1 cellular context compared by ENCODE assay signal in the genomic region with DNA sequence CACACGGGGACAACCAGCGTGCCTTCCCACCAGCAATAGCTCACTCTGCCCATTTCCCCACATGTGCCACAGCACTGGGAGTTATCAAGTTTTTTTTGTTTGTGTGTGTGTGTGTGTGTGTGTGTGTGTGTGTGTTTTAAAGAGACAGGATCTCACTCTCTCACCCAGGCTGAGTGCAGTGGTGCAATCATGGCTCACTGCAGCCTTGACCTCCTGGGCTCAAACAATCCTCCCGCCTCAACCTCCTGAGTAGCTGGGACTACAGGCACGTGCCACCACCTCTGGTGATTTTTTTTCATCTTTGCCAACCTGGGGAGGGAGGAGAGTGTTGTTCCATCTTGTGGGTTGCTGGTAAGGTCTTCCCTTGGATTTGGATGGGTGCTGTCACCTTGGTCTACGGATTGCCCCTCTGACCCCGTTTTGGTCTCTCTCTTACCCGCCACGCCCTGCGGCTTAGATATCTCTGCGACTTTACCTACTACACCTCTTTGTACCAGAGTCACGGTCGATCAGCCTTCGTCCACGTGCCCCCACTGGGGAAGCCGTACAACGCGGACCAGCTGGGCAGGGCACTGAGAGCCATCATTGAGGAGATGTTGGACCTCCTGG.
TF ChIP-seq lines count a peak whose summit lies in the region.

No MANE protein-coding gene starts in this region.

TF ChIP-seq in HEK293, 187 proteins besides CTCF, POLR2A, EP300 and RAD21 (continued from another document):
- TF ChIP-seq, protein P1, sequence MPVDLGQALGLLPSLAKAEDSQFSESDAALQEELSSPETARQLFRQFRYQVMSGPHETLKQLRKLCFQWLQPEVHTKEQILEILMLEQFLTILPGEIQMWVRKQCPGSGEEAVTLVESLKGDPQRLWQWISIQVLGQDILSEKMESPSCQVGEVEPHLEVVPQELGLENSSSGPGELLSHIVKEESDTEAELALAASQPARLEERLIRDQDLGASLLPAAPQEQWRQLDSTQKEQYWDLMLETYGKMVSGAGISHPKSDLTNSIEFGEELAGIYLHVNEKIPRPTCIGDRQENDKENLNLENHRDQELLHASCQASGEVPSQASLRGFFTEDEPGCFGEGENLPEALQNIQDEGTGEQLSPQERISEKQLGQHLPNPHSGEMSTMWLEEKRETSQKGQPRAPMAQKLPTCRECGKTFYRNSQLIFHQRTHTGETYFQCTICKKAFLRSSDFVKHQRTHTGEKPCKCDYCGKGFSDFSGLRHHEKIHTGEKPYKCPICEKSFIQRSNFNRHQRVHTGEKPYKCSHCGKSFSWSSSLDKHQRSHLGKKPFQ (tag by site-specific recombination; IDR thresholded peaks at IDR 0.05): 0 out of 2 replicates have a peak, but pooled peaks have one; percentile 31
- no peak for TF ChIP-seq FEZF1 (tag by site-specific recombination; IDR thresholded peaks at IDR 0.05)
- peak; percentile 51 for TF ChIP-seq GLIS1 (tag by site-specific recombination; IDR thresholded peaks at IDR 0.05)
- peak; percentile 45; the same call in 1 of the 2 replicates for TF ChIP-seq SP7 (tag by site-specific recombination; IDR thresholded peaks at IDR 0.05)
- TF ChIP-seq KLF8 (tag by site-specific recombination; IDR thresholded peaks at IDR 0.05): no peak
- TF ChIP-seq ZBTB8A (tag by site-specific recombination; IDR thresholded peaks at IDR 0.05): peak; percentile 28; the same call in 1 of the 2 replicates
- TF ChIP-seq SCRT1 (tag by site-specific recombination; IDR thresholded peaks at IDR 0.05; ENCODE audit: borderline replicate concordance): 0 out of 2 replicates have a peak, but pooled peaks have one; percentile 24
- 0 out of 2 replicates have a peak, but pooled peaks have one; percentile 22 for TF ChIP-seq ZNF76 (tag by site-specific recombination; IDR thresholded peaks at IDR 0.05; ENCODE audit: borderline replicate concordance, low read depth)
- no peak for TF ChIP-seq ZSCAN23 (tag by site-specific recombination; IDR thresholded peaks at IDR 0.05)
- TF ChIP-seq, protein P2, sequence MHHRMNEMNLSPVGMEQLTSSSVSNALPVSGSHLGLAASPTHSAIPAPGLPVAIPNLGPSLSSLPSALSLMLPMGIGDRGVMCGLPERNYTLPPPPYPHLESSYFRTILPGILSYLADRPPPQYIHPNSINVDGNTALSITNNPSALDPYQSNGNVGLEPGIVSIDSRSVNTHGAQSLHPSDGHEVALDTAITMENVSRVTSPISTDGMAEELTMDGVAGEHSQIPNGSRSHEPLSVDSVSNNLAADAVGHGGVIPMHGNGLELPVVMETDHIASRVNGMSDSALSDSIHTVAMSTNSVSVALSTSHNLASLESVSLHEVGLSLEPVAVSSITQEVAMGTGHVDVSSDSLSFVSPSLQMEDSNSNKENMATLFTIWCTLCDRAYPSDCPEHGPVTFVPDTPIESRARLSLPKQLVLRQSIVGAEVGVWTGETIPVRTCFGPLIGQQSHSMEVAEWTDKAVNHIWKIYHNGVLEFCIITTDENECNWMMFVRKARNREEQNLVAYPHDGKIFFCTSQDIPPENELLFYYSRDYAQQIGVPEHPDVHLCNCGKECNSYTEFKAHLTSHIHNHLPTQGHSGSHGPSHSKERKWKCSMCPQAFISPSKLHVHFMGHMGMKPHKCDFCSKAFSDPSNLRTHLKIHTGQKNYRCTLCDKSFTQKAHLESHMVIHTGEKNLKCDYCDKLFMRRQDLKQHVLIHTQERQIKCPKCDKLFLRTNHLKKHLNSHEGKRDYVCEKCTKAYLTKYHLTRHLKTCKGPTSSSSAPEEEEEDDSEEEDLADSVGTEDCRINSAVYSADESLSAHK (tag by site-specific recombination; IDR thresholded peaks at IDR 0.05): 0 out of 2 replicates have a peak, but pooled peaks have one; percentile 16
- TF ChIP-seq WT1 (tag by site-specific recombination; IDR thresholded peaks at IDR 0.05): peak; percentile 16; the same call in 1 of the 2 replicates
- TF ChIP-seq, protein P3, sequence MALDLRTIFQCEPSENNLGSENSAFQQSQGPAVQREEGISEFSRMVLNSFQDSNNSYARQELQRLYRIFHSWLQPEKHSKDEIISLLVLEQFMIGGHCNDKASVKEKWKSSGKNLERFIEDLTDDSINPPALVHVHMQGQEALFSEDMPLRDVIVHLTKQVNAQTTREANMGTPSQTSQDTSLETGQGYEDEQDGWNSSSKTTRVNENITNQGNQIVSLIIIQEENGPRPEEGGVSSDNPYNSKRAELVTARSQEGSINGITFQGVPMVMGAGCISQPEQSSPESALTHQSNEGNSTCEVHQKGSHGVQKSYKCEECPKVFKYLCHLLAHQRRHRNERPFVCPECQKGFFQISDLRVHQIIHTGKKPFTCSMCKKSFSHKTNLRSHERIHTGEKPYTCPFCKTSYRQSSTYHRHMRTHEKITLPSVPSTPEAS (tag by site-specific recombination; IDR thresholded peaks at IDR 0.05): peak; percentile 99
- TF ChIP-seq, protein P4, sequence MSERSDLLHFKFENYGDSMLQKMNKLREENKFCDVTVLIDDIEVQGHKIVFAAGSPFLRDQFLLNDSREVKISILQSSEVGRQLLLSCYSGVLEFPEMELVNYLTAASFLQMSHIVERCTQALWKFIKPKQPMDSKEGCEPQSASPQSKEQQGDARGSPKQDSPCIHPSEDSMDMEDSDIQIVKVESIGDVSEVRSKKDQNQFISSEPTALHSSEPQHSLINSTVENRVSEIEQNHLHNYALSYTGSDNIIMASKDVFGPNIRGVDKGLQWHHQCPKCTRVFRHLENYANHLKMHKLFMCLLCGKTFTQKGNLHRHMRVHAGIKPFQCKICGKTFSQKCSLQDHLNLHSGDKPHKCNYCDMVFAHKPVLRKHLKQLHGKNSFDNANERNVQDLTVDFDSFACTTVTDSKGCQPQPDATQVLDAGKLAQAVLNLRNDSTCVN (tag by site-specific recombination; optimal IDR thresholded peaks at IDR 0.05): peak; percentile 6
- TF ChIP-seq SCRT2 (tag by site-specific recombination; IDR thresholded peaks at IDR 0.05): peak; percentile 62
TF ChIP-seq in HEK293: peak in this region for 14.
